In the genomic region with DNA sequence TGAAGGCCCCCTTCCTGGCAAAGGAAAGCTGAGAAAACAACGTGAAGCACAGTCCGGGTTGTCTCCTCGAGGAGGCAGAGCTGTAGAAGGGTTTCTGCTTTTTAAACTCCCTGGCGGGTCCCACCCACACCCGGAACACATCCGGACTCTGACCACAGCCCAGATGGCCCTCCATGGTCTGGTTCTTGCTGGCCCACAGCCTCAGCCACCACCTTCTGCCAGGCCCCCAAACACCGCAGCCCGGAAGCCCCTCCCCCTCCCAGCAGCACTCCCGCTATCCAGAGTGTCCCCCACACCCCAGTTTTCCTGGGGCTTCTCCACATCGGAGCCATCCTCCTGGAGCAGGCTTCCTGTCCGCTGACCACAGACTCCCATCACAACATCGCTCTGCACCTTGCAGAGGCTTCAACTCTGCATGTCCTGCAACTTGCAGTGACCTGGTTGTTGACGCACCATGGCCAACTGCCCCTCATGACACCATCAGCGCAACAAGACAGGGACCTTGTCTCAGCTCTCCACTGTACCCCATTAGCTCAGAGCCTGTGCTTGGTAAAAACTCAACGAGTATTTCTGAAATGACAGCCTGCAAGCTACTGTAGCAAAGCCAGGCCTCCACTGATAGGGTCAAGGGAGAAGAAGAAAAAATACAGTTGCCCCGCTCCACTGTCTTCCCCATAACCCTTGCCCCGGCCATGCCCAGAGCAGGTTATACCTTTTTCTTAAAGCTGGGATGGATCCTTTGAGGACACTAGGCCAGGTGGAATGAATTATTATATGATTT, we compare ENCODE assay signal across 1 cellular context.
TF ChIP-seq lines count a peak whose summit lies in the region.

No MANE protein-coding gene starts in this region.

TF ChIP-seq in WTC11, 78 proteins besides CTCF, POLR2A, EP300 and RAD21 (continued from another document):
- TF ChIP-seq AR (CRISPR knock-in tag; IDR thresholded peaks at IDR 0.05) (no peak), NR2C2 (CRISPR knock-in tag; IDR thresholded peaks at IDR 0.05) (no peak), PRDM15 (CRISPR knock-in tag; IDR thresholded peaks at IDR 0.05) (no peak), JAZF1 (CRISPR knock-in tag; IDR thresholded peaks at IDR 0.05) (no peak), GTF2I (CRISPR knock-in tag; conservative IDR thresholded peaks at IDR 0.05) (no peak), CREM (CRISPR knock-in tag; IDR thresholded peaks at IDR 0.05) (no peak)
- TF ChIP-seq, protein P1, sequence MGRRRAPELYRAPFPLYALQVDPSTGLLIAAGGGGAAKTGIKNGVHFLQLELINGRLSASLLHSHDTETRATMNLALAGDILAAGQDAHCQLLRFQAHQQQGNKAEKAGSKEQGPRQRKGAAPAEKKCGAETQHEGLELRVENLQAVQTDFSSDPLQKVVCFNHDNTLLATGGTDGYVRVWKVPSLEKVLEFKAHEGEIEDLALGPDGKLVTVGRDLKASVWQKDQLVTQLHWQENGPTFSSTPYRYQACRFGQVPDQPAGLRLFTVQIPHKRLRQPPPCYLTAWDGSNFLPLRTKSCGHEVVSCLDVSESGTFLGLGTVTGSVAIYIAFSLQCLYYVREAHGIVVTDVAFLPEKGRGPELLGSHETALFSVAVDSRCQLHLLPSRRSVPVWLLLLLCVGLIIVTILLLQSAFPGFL (CRISPR knock-in tag; IDR thresholded peaks at IDR 0.05; ENCODE audit: borderline replicate concordance): no peak
- TF ChIP-seq, protein P2, sequence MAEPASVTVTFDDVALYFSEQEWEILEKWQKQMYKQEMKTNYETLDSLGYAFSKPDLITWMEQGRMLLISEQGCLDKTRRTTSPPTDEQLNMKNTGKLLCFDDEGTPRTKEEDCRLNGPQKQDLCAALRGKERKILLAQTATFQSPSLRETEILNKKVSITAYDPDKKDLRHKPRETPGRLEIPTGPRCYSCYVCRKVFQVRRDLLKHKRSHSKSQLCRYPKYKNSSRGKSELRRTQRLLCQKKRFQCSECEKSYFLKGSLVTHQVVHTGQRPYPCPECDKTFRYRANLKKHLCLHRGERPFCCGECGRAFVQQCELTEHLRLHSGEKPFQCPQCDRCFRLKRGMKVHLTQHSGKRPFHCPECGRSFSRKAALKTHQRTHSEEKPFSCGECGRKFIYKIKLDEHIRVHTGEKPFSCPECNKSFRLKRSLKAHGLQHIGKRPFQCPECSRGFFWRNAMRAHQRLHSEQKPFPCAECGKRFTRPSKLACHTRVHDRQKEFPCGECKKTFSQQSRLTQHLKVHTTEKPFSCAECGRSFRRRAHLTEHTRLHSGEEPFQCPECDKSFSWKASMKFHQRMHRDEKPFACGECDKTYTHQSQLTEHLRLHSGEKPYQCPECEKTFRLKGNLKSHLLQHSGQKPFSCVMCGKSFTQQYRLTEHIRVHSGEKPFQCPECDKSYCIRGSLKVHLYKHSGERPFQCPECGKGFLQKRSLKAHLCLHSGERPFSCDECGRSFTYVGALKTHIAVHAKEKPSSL (CRISPR knock-in tag; conservative IDR thresholded peaks at IDR 0.05): no peak
- TF ChIP-seq, protein P3, sequence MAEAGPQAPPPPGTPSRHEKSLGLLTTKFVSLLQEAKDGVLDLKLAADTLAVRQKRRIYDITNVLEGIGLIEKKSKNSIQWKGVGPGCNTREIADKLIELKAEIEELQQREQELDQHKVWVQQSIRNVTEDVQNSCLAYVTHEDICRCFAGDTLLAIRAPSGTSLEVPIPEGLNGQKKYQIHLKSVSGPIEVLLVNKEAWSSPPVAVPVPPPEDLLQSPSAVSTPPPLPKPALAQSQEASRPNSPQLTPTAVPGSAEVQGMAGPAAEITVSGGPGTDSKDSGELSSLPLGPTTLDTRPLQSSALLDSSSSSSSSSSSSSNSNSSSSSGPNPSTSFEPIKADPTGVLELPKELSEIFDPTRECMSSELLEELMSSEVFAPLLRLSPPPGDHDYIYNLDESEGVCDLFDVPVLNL (CRISPR knock-in tag; IDR thresholded peaks at IDR 0.05; ENCODE audit: borderline replicate concordance, low read depth): no peak
- TF ChIP-seq, protein P4, sequence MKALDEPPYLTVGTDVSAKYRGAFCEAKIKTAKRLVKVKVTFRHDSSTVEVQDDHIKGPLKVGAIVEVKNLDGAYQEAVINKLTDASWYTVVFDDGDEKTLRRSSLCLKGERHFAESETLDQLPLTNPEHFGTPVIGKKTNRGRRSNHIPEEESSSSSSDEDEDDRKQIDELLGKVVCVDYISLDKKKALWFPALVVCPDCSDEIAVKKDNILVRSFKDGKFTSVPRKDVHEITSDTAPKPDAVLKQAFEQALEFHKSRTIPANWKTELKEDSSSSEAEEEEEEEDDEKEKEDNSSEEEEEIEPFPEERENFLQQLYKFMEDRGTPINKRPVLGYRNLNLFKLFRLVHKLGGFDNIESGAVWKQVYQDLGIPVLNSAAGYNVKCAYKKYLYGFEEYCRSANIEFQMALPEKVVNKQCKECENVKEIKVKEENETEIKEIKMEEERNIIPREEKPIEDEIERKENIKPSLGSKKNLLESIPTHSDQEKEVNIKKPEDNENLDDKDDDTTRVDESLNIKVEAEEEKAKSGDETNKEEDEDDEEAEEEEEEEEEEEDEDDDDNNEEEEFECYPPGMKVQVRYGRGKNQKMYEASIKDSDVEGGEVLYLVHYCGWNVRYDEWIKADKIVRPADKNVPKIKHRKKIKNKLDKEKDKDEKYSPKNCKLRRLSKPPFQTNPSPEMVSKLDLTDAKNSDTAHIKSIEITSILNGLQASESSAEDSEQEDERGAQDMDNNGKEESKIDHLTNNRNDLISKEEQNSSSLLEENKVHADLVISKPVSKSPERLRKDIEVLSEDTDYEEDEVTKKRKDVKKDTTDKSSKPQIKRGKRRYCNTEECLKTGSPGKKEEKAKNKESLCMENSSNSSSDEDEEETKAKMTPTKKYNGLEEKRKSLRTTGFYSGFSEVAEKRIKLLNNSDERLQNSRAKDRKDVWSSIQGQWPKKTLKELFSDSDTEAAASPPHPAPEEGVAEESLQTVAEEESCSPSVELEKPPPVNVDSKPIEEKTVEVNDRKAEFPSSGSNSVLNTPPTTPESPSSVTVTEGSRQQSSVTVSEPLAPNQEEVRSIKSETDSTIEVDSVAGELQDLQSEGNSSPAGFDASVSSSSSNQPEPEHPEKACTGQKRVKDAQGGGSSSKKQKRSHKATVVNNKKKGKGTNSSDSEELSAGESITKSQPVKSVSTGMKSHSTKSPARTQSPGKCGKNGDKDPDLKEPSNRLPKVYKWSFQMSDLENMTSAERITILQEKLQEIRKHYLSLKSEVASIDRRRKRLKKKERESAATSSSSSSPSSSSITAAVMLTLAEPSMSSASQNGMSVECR (CRISPR knock-in tag; IDR thresholded peaks at IDR 0.05; ENCODE audit: borderline replicate concordance): no peak
